In the genomic region with DNA sequence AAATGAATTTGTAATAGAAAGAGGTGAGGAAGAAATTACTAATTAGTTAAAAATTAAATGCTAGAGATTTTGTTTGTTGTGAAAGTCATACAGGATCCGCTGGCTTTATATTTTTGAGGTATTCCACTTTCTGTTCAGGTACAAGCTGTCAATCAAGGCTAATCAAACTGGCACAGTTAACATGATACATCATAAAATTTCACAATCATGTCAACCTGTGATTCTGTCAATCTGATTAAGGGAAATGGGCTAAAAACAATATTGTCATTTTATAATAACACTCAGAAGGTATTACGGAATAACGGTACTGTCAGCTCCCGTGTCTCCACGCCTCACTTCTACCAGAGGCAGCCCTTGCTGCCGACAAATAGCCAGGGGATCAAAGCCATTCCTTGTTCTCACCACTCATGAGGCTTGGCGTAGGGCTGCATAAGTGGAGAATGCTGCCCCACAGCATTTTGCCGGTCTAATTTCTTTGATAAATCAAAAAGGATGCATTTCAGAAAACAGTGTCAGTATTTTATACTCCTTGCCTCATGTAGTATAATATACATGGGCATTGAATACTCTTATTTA, we compare ENCODE assay signal across 30 cellular contexts.
"Had no signal": no experiment of that assay in that cellular context is flagged by ENCODE, and none has a peak within 500 bp of the region (broad histone marks: within the 10 kb centered on the region; RNA-seq: fewer than 3 reads in every experiment).

No MANE protein-coding gene starts in this region.

- H3K4me1 ChIP-seq: adrenal gland, body of pancreas, breast epithelium had no signal

- DNase-seq: activated B cell treated with CpG ODN at 0.5 μM for 24 hours; activated CD4-positive, alpha-beta memory T cell treated with anti-CD3 and anti-CD28 coated beads for 36 hours; activated CD4-positive, alpha-beta T cell treated with anti-CD3 and anti-CD28 coated beads for 4 hours; activated CD4-positive, alpha-beta T cell treated with anti-CD3 and anti-CD28 coated beads, Interleukin-2, amount 10 ng/mL, durations not matched to agents 24 days and 14 days; activated CD4-positive, alpha-beta T cell treated with anti-CD3 and anti-CD28 coated beads, Interleukin-2, amount 50 U/mL, for 1 hour; activated CD4-positive, alpha-beta T cell treated with anti-CD3 and anti-CD28 coated beads, Interleukin-2, amount 50 U/mL, for 4 hours; activated CD4-positive, CD25-positive, alpha-beta regulatory T cell treated with anti-CD3 and anti-CD28 coated beads, Interleukin-2, amount 50 U/mL, for 72 hours; activated CD8-positive, alpha-beta memory T cell treated with anti-CD3 and anti-CD28 coated beads, Interleukin-2, amount 50 U/mL, for 4 hours; activated CD8-positive, alpha-beta T cell treated with anti-CD3 and anti-CD28 coated beads for 36 hours; activated effector memory CD4-positive, alpha-beta T cell treated with anti-CD3 and anti-CD28 coated beads, Interleukin-2, amount 50 U/mL, for 16 hours; activated gamma-delta T cell treated with Interleukin-2 at 50 U/mL for 16 hours; activated naive CD4-positive, alpha-beta T cell; activated naive CD4-positive, alpha-beta T cell treated with anti-CD3 and anti-CD28 coated beads for 36 hours; activated naive CD4-positive, alpha-beta T cell treated with anti-CD3 and anti-CD28 coated beads, Interleukin-2, amount 50 U/mL, for 16 hours; activated naive CD8-positive, alpha-beta T cell treated with anti-CD3 and anti-CD28 coated beads for 36 hours; activated T-cell treated with anti-CD3 and anti-CD28 coated beads for 4 hours; activated T-cell treated with anti-CD3 and anti-CD28 coated beads, Interleukin-2, amount 50 U/mL, for 1 hour; activated T-cell treated with anti-CD3 and anti-CD28 coated beads, Interleukin-2, amount 50 U/mL, for 4 hours; activated T-cell treated with anti-CD3 and anti-CD28 coated beads, Interleukin-2, amount 50 U/mL, for 72 hours; adrenal gland; amniotic stem cell; aorta; body of pancreas; brain microvascular endothelial cell; cerebellar nuclear complex; T-helper 1 cell; T-helper 2 cell; T-helper 9 cell had no signal

- H3K27ac ChIP-seq: adrenal gland, body of pancreas, brain microvascular endothelial cell, breast epithelium, VCaP had no signal

- H3K36me3 ChIP-seq: adrenal gland, brain microvascular endothelial cell, breast epithelium had no signal

- H3K4me3 ChIP-seq: adrenal gland, body of pancreas, breast epithelium had no signal

- H3K27me3 ChIP-seq: adrenal gland, body of pancreas, brain microvascular endothelial cell, breast epithelium had no signal

- H3K9me3 ChIP-seq: adrenal gland, body of pancreas, breast epithelium had no signal
